33 cellular contexts compared by ENCODE assay signal in the genomic region with DNA sequence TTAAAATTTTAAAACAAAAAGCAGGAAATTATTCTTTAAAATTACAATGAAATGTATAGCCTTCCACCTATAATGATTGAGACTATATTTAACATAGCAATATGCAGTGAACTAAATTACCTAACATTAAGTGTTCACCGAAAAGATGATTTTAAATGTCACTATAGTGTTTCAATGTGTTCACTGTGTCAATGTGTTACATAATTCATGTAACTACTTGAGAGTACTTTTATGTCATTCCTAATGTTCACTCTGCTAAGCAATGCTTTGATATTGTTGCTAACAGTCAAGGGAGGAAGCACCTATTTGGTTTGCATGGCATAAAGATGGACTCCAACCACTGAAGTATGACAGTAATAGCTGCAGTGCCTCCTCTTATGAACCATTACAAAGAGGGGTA.
"Had no signal": no experiment of that assay in that cellular context is flagged by ENCODE, and none has a peak within 500 bp of the region (broad histone marks: within the 10 kb centered on the region; RNA-seq: fewer than 3 reads in every experiment).

No MANE protein-coding gene starts in this region.

- H3K27me3 ChIP-seq: MG63 had no signal

- DNase-seq: Karpas-422, Kasumi-1, MG63, MM.1S, MV-4-11, NCI-H1048, NCI-H1092, NCI-H1092 treated with DMSO at 0.1 percent for 48 hours, NCI-H1105, NCI-H1105 treated with DMSO at 0.1 percent for 48 hours, NCI-H1417 treated with DMSO at 0.1 percent for 48 hours, NCI-H1436, NCI-H1436 treated with DMSO at 0.1 percent for 48 hours, NCI-H146, NCI-H1694, NCI-H1694 treated with DMSO at 0.1 percent for 48 hours, NCI-H187, NCI-H187 treated with DMSO at 0.1 percent for 48 hours, NCI-H1930, NCI-H2029, NCI-H2029 treated with DMSO at 0.1 percent for 48 hours, NCI-H2081, NCI-H2081 treated with DMSO at 0.1 percent for 48 hours, NCI-H2107, NCI-H2171, NCI-H2171 treated with DMSO at 0.1 percent for 48 hours, NCI-H2227 treated with DMSO at 0.1 percent for 48 hours, NCI-H226, NCI-H345, NCI-H446, NCI-H446 treated with DMSO at 0.1 percent for 48 hours, NCI-H510A, NCI-H510A treated with DMSO at 0.1 percent for 48 hours had no signal

- H3K36me3 ChIP-seq: MG63 had no signal

- H3K4me3 ChIP-seq: MG63 had no signal

- H3K9me3 ChIP-seq: MG63 had no signal
